28 cellular contexts compared by ENCODE assay signal in genomic region chr11:125431009-125431408, GRCh38.
"Had no signal": no experiment of that assay in that cellular context is flagged by ENCODE, and none has a peak within 500 bp of the region (broad histone marks: within the 10 kb centered on the region; RNA-seq: fewer than 3 reads in every experiment).

No MANE protein-coding gene starts in this region.

- H3K4me1 Mint-ChIP-seq: activated CD8-positive, alpha-beta memory T cell treated with anti-CD3 and anti-CD28 coated beads, Interleukin-2, amount 10 ng/mL, durations not matched to agents 7 days and 5 days; activated naive CD4-positive, alpha-beta T cell treated with anti-CD3 and anti-CD28 coated beads, Interleukin-2, amount 10 ng/mL, durations not matched to agents 7 days and 5 days had no signal

- H3K27ac ChIP-seq: brain microvascular endothelial cell, foreskin keratinocyte had no signal

- ATAC-seq: activated CD4-positive, CD25-positive, alpha-beta regulatory T cell treated with anti-CD3 and anti-CD28 coated beads, Interleukin-2, amount 50 U/mL, for 24 hours; activated CD8-positive, alpha-beta memory T cell treated with anti-CD3 and anti-CD28 coated beads, Interleukin-2, amount 10 ng/mL, durations not matched to agents 7 days and 5 days; activated CD8-positive, alpha-beta T cell treated with anti-CD3 and anti-CD28 coated beads, Interleukin-2, amount 10 ng/mL, durations not matched to agents 7 days and 5 days; activated naive CD4-positive, alpha-beta T cell treated with anti-CD3 and anti-CD28 coated beads, Interleukin-2, amount 50 U/mL, for 72 hours; esophagus mucosa; foreskin keratinocyte; gastrocnemius medialis; T-helper 17 cell; WTC11 had no signal

- H3K27me3 ChIP-seq: brain microvascular endothelial cell, foreskin keratinocyte, gastrocnemius medialis, heart left ventricle had no signal

- H3K4me3 Mint-ChIP-seq: activated CD8-positive, alpha-beta memory T cell treated with anti-CD3 and anti-CD28 coated beads, Interleukin-2, amount 10 ng/mL, durations not matched to agents 7 days and 5 days; activated CD8-positive, alpha-beta T cell treated with anti-CD3 and anti-CD28 coated beads, Interleukin-2, amount 10 ng/mL, durations not matched to agents 7 days and 5 days; activated naive CD4-positive, alpha-beta T cell treated with anti-CD3 and anti-CD28 coated beads, Interleukin-2, amount 10 ng/mL, durations not matched to agents 7 days and 5 days; activated naive CD8-positive, alpha-beta T cell treated with anti-CD3 and anti-CD28 coated beads, Interleukin-2, amount 10 ng/mL, durations not matched to agents 7 days and 5 days; activated T-helper 1 cell treated with anti-CD3 and anti-CD28 coated beads, Interleukin-12 subunit alpha, Interleukin-12 subunit beta, Interleukin-2, Interleukin-4 antibody, amounts not matched to agents 30 ng/mL and 10 ng/mL and 1 ng/mL, durations not matched to agents 14 hours and 24 hours and 36 hours; T-helper 17 cell; WTC11 had no signal

- H3K27ac Mint-ChIP-seq: activated CD8-positive, alpha-beta memory T cell treated with anti-CD3 and anti-CD28 coated beads, Interleukin-2, amount 10 ng/mL, durations not matched to agents 7 days and 5 days; activated CD8-positive, alpha-beta T cell treated with anti-CD3 and anti-CD28 coated beads, Interleukin-2, amount 10 ng/mL, durations not matched to agents 7 days and 5 days; activated naive CD4-positive, alpha-beta T cell treated with anti-CD3 and anti-CD28 coated beads, Interleukin-2, amount 10 ng/mL, durations not matched to agents 7 days and 5 days; activated naive CD4-positive, alpha-beta T cell treated with anti-CD3 and anti-CD28 coated beads, Interleukin-2, amount 50 U/mL, for 72 hours; activated naive CD8-positive, alpha-beta T cell treated with anti-CD3 and anti-CD28 coated beads, Interleukin-2, amount 10 ng/mL, durations not matched to agents 7 days and 5 days; activated T-helper 1 cell treated with anti-CD3 and anti-CD28 coated beads, Interleukin-12 subunit alpha, Interleukin-12 subunit beta, Interleukin-2, Interleukin-4 antibody, amounts not matched to agents 30 ng/mL and 10 ng/mL and 1 ng/mL, durations not matched to agents 14 hours and 24 hours and 36 hours; T-helper 17 cell; WTC11 had no signal

- H3K9me3 Mint-ChIP-seq: activated naive CD4-positive, alpha-beta T cell treated with anti-CD3 and anti-CD28 coated beads, Interleukin-2, amount 10 ng/mL, durations not matched to agents 7 days and 5 days; activated naive CD4-positive, alpha-beta T cell treated with anti-CD3 and anti-CD28 coated beads, Interleukin-2, amount 50 U/mL, for 72 hours; activated naive CD8-positive, alpha-beta T cell treated with anti-CD3 and anti-CD28 coated beads, Interleukin-2, amount 10 ng/mL, durations not matched to agents 7 days and 5 days; activated T-helper 1 cell treated with anti-CD3 and anti-CD28 coated beads, Interleukin-12 subunit alpha, Interleukin-12 subunit beta, Interleukin-2, Interleukin-4 antibody, amounts not matched to agents 30 ng/mL and 10 ng/mL and 1 ng/mL, durations not matched to agents 14 hours and 24 hours and 36 hours; WTC11 had no signal

- DNase-seq: activated CD4-positive, alpha-beta T cell treated with anti-CD3 and anti-CD28 coated beads for 48 hours; activated CD4-positive, alpha-beta T cell treated with anti-CD3 and anti-CD28 coated beads, Interleukin-2, amount 50 U/mL, for 1 hour; activated CD4-positive, alpha-beta T cell treated with anti-CD3 and anti-CD28 coated beads, Interleukin-2, amount 50 U/mL, for 48 hours; activated CD8-positive, alpha-beta memory T cell treated with anti-CD3 and anti-CD28 coated beads, Interleukin-2, amount 10 ng/mL, durations not matched to agents 7 days and 5 days; activated CD8-positive, alpha-beta memory T cell treated with anti-CD3 and anti-CD28 coated beads, Interleukin-2, amount 50 U/mL, for 4 hours; activated CD8-positive, alpha-beta T cell treated with anti-CD3 and anti-CD28 coated beads, Interleukin-2, amount 10 ng/mL, durations not matched to agents 7 days and 5 days; activated gamma-delta T cell; activated naive CD4-positive, alpha-beta T cell; activated naive CD4-positive, alpha-beta T cell treated with anti-CD3 and anti-CD28 coated beads, Interleukin-2, amount 10 ng/mL, durations not matched to agents 7 days and 5 days; activated naive CD8-positive, alpha-beta T cell treated with anti-CD3 and anti-CD28 coated beads, Interleukin-2, amount 10 ng/mL, durations not matched to agents 7 days and 5 days; activated T-cell treated with anti-CD3 and anti-CD28 coated beads, Interleukin-2, amount 50 U/mL, for 1 hour; activated T-cell treated with anti-CD3 and anti-CD28 coated beads, Interleukin-2, amount 50 U/mL, for 48 hours; brain microvascular endothelial cell; caudate nucleus; cortex of kidney; dermis blood vessel endothelial cell; effector CD8-positive, alpha-beta T cell; foreskin keratinocyte; gastrocnemius medialis; glutamatergic neuron; heart left ventricle; T-helper 1 cell; T-helper 17 cell had no signal

- H3K36me3 Mint-ChIP-seq: activated CD8-positive, alpha-beta memory T cell treated with anti-CD3 and anti-CD28 coated beads, Interleukin-2, amount 10 ng/mL, durations not matched to agents 7 days and 5 days; activated naive CD4-positive, alpha-beta T cell treated with anti-CD3 and anti-CD28 coated beads, Interleukin-2, amount 10 ng/mL, durations not matched to agents 7 days and 5 days; activated naive CD4-positive, alpha-beta T cell treated with anti-CD3 and anti-CD28 coated beads, Interleukin-2, amount 50 U/mL, for 72 hours; activated naive CD8-positive, alpha-beta T cell treated with anti-CD3 and anti-CD28 coated beads, Interleukin-2, amount 10 ng/mL, durations not matched to agents 7 days and 5 days; WTC11 had no signal

- H3K4me3 ChIP-seq: gastrocnemius medialis, heart left ventricle had no signal
